1 cellular context compared by ENCODE assay signal in the genomic region with DNA sequence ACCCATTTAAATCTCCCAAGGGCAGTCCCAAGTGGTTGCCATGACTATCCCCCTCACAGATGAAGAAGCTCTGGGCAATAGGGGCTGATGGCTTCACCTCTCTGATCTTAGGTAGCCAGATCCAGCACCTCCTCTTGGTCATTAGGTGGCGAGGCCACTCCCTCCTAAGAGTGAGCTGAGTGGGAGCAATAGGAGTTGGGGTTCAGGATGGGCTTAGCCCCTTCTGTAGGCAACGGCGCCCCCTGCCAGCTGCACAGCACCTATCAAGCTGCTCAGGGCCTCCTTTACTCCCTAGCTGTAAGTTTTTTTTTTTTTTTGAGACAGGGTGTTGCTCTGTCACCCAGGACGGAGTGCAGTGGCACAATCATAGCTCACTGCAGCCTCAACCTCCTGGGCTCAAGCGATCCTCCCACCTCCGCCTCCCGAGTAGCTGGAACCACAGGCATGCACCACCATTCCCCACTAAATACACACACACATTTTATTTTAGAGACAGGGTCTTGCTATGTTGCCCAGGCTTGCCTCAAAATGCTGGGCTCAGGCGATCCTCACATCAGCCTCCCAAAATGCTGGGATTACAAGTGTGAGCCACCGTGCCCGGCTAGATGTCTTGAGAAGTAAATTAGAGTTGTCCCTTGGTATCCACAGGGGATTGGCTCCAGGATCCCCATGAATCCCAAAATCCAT.
A peak's percentile ranks its signal among the peaks of the same experiment; 100 is the strongest.
TF ChIP-seq lines count a peak whose summit lies in the region.

No MANE protein-coding gene starts in this region.

TF ChIP-seq in IMR-90, 13 proteins besides CTCF, POLR2A, EP300 and RAD21:
- TF ChIP-seq SMC3 (IDR thresholded peaks at IDR 0.05; ENCODE audit: low read depth, low read length) (peak; percentile 58), RCOR1 (IDR thresholded peaks at IDR 0.05; ENCODE audit: insufficient replicate concordance, low read length) (no peak), MAZ (IDR thresholded peaks at IDR 0.05; ENCODE audit: borderline replicate concordance, low read depth, low read length) (0 out of 2 replicates have a peak, but pooled peaks have one; percentile 17), ELK1 (IDR thresholded peaks at IDR 0.05; ENCODE audit: borderline replicate concordance, low read depth, low read length) (no peak), CHD1 (IDR thresholded peaks at IDR 0.05; ENCODE audit: low read depth, low read length) (no peak), RFX5 (IDR thresholded peaks at IDR 0.05; ENCODE audit: low read depth, low read length) (no peak), MXI1 (IDR thresholded peaks at IDR 0.05; ENCODE audit: borderline replicate concordance, low read depth, low read length) (no peak), USF2 (IDR thresholded peaks at IDR 0.05; ENCODE audit: low read depth, low read length) (no peak), FOS (IDR thresholded peaks at IDR 0.05; ENCODE audit: low read depth, low read length) (no peak), CEBPB (IDR thresholded peaks at IDR 0.05; ENCODE audit: low read depth, low read length) (no peak)
